Comparison of ENCODE assay signal across 10 cellular contexts in the genomic region with DNA sequence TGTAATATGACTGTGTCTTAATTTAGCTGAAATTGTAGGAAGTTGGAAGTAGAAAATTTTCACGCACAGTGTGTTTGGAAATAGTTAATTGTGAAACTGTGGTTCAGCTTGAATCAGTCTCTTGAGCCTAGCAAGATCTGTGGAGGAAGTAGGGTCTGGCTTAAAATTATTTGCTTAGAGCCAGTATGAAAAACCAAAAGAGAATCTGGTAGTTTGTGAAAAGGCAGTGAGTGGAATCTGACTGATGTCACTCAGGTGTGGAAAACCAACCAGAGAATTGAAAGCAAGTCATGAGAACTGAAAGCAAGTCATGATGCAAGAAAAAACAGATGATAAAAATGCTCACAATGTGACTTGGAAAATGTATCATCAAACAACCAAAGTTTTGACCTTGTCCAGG. TPM values are rescaled to one million over a fixed set of nuclear protein-coding genes. Genes with fewer than 3 reads are reported as not detected.
DNase-seq lines count a peak whose midpoint lies in the region; ATAC-seq and TF ChIP-seq lines count a peak whose summit lies in the region.
"Had no signal": no experiment of that assay in that cellular context is flagged by ENCODE, and none has a peak within 500 bp of the region (broad histone marks: within the 10 kb centered on the region; RNA-seq: fewer than 3 reads in every experiment).

No MANE protein-coding gene starts in this region.

- H3K36me3 ChIP-seq in neutrophil = no peaks in the 10 kb centered on the region
- no peaks in the 10 kb centered on the region for H3K36me3 ChIP-seq in CD8-positive, alpha-beta memory T cell (ENCODE audit: insufficient read depth, low read length)
- H3K36me3 ChIP-seq: gastrocnemius medialis had no signal

- peak overlapping the region in 1 of 2 experiments; percentile 10 for H3K4me3 ChIP-seq in neutrophil (ENCODE audit: low read depth in 1 of 2, low read length in 1 of 2)
- no peak overlapping the region for H3K4me3 ChIP-seq in CD8-positive, alpha-beta memory T cell (ENCODE audit: low read length)
- H3K4me3 ChIP-seq: gastrocnemius medialis had no signal

- intact Hi-C loops in activated CD4-positive, alpha-beta memory T cell treated with anti-CD3 and anti-CD28 coated beads for 36 hours (cut with micrococcal nuclease) = no loop called here

- H3K36me3 Mint-ChIP-seq in activated CD4-positive, alpha-beta memory T cell treated with anti-CD3 and anti-CD28 coated beads for 36 hours = no peaks in the 10 kb centered on the region
- H3K36me3 Mint-ChIP-seq in CD8-positive, alpha-beta memory T cell = peaks cover 0 to 5% (median 0%) of the 10 kb centered on the region in 3 donors

- H3K9me3 ChIP-seq in neutrophil = no peaks in the 10 kb centered on the region
- H3K9me3 ChIP-seq in CD8-positive, alpha-beta memory T cell (ENCODE audit: low read length) = no peaks in the 10 kb centered on the region
- H3K9me3 ChIP-seq: gastrocnemius medialis had no signal

- ATAC-seq in GM19025 (IDR thresholded peaks at IDR 0.05; ENCODE audit: low read depth, unreplicated experiment) (peak; percentile 83), GM21825 (IDR thresholded peaks at IDR 0.05; ENCODE audit: unreplicated experiment) (peak; percentile 82), HG03469 (IDR thresholded peaks at IDR 0.05; ENCODE audit: unreplicated experiment) (peak; percentile 69)
- ATAC-seq: gastrocnemius medialis had no signal

- peaks cover 3% of the 10 kb centered on the region for H3K27me3 Mint-ChIP-seq in activated CD4-positive, alpha-beta memory T cell treated with anti-CD3 and anti-CD28 coated beads for 36 hours
- peaks cover 5 to 6% of the 10 kb centered on the region in 2 donors for H3K27me3 Mint-ChIP-seq in CD8-positive, alpha-beta memory T cell

- H3K27ac ChIP-seq in neutrophil = peak overlapping the region; percentile 72
- H3K27ac ChIP-seq in CD8-positive, alpha-beta memory T cell (ENCODE audit: low read depth, low read length) = no peak overlapping the region
- H3K27ac ChIP-seq: gastrocnemius medialis had no signal

- H3K4me1 ChIP-seq in neutrophil (ENCODE audit: control insufficient read depth in 1 of 2, insufficient read depth in 1 of 2, low read depth in 1 of 2, low read length in 1 of 2) = peaks cover 19 to 20% of the 10 kb centered on the region in 2 experiments
- no peaks in the 10 kb centered on the region for H3K4me1 ChIP-seq in CD8-positive, alpha-beta memory T cell (ENCODE audit: insufficient read depth, low read length)
- H3K4me1 ChIP-seq: gastrocnemius medialis had no signal

- H3K4me3 Mint-ChIP-seq in activated CD4-positive, alpha-beta memory T cell treated with anti-CD3 and anti-CD28 coated beads for 36 hours = no peak overlapping the region
- H3K4me3 Mint-ChIP-seq in CD8-positive, alpha-beta memory T cell = no peak overlapping the region

- CTCF ChIA-PET in activated CD4-positive, alpha-beta memory T cell treated with anti-CD3 and anti-CD28 coated beads for 36 hours (lab: Charles Lee) = interaction anchor here (2.4 kb wide), 1 partner anchor 15 kb away, joined by 6 read pairs; the partner anchor contains the start of gene RNLS
- CTCF ChIA-PET in CD8-positive, alpha-beta memory T cell (lab: Charles Lee) = no interaction called here

- POLR2A ChIA-PET in activated CD4-positive, alpha-beta memory T cell treated with anti-CD3 and anti-CD28 coated beads for 36 hours (lab: Charles Lee) = no interaction called here
- POLR2A ChIA-PET in CD8-positive, alpha-beta memory T cell (lab: Charles Lee) = no interaction called here

- H3K27me3 ChIP-seq in neutrophil = no peaks in the 10 kb centered on the region
- H3K27me3 ChIP-seq in CD8-positive, alpha-beta memory T cell (ENCODE audit: insufficient read depth, low read length, poor library complexity, severe bottlenecking) = no peaks in the 10 kb centered on the region
- H3K27me3 ChIP-seq: gastrocnemius medialis had no signal

- peaks cover 7% of the 10 kb centered on the region for H3K4me1 Mint-ChIP-seq in activated CD4-positive, alpha-beta memory T cell treated with anti-CD3 and anti-CD28 coated beads for 36 hours (ENCODE audit: low read depth)
- H3K4me1 Mint-ChIP-seq in CD8-positive, alpha-beta memory T cell = no peaks in the 10 kb centered on the region

- TF ChIP-seq CTCF in neutrophil (IDR thresholded peaks at IDR 0.05) = no peak

- peaks cover 2% of the 10 kb centered on the region for H3K9me3 Mint-ChIP-seq in activated CD4-positive, alpha-beta memory T cell treated with anti-CD3 and anti-CD28 coated beads for 36 hours
- H3K9me3 Mint-ChIP-seq in CD8-positive, alpha-beta memory T cell = peaks cover 0 to 3% (median 0%) of the 10 kb centered on the region in 5 donors

- DNase-seq in activated CD4-positive, alpha-beta memory T cell treated with anti-CD3 and anti-CD28 coated beads for 36 hours = no peak
- DNase-seq in activated CD4-positive, CD25-positive, alpha-beta regulatory T cell treated with anti-CD3 and anti-CD28 coated beads, Interleukin-2, amount 50 U/mL, for 72 hours = no peak
- DNase-seq in CD8-positive, alpha-beta memory T cell = no peak
- DNase-seq: gastrocnemius medialis had no signal

- H3K27ac Mint-ChIP-seq in activated CD4-positive, alpha-beta memory T cell treated with anti-CD3 and anti-CD28 coated beads for 36 hours = no peak overlapping the region
- H3K27ac Mint-ChIP-seq in CD8-positive, alpha-beta memory T cell = no peak overlapping the region

RNA-seq across cellular contexts. Expression of gene LIPJ, which starts 11.5 kb away (rescaled TPM):
- total RNA-seq in activated CD4-positive, alpha-beta memory T cell treated with anti-CD3 and anti-CD28 coated beads for 36 hours = not detected
- total RNA-seq in CD8-positive, alpha-beta memory T cell = under 1 TPM in 1 of 2 experiments, not detected in 1; 0.16 TPM
- polyA plus RNA-seq in CD8-positive, alpha-beta memory T cell = not detected
- total RNA-seq: bronchial epithelial cell, G401 had no signal

RNA-seq across cellular contexts. Expression of gene RNLS, which starts 14.9 kb away (rescaled TPM):
- 1 to 10 TPM; 4.0 to 4.7 TPM for total RNA-seq in activated CD4-positive, alpha-beta memory T cell treated with anti-CD3 and anti-CD28 coated beads for 36 hours
- total RNA-seq in CD8-positive, alpha-beta memory T cell = 1 to 10 TPM; 4.6 to 7.0 TPM
- polyA plus RNA-seq in CD8-positive, alpha-beta memory T cell = 4.0 TPM
